ENCODE assay signal across 13 cellular contexts in genomic region chr17:6551909-6552768, GRCh38. TPM values are rescaled to one million over a fixed set of nuclear protein-coding genes. Genes with fewer than 3 reads are reported as not detected.
DNase-seq lines count a peak whose midpoint lies in the region; ATAC-seq and TF ChIP-seq lines count a peak whose summit lies in the region.
"Had no signal": no experiment of that assay in that cellular context is flagged by ENCODE, and none has a peak within 500 bp of the region (broad histone marks: within the 10 kb centered on the region; RNA-seq: fewer than 3 reads in every experiment).

No MANE protein-coding gene starts in this region.

- no peak overlapping the region for H3K23ac ChIP-seq in H9 (ENCODE audit: insufficient read length, low read depth, low read length)

- H3K9me3 ChIP-seq in H9 (ENCODE audit: control insufficient read depth, low read depth, low read length) (no peaks in the 10 kb centered on the region), prostate gland (no peaks in the 10 kb centered on the region)

- peak overlapping the region in 1 of 3 experiments; percentile 30; a peak in 1 of 7 replicates for H3K27ac Mint-ChIP-seq in H9
- H3K27ac Mint-ChIP-seq in activated T-helper 2 cell treated with anti-CD3 and anti-CD28 coated beads, Interferon-gamma antibody, Interleukin-2, Interleukin-4, amounts not matched to agents 10 μg/mL and 5 μg/mL and 100 μg/mL, durations not matched to agents 14 hours and 24 hours and 36 hours, result no peak overlapping the region
- no peak overlapping the region for H3K27ac Mint-ChIP-seq in natural killer cell treated with Interleukin-12 subunit alpha and Interleukin-12 subunit beta and Interleukin-15 and Interleukin-18, amount 100 ng/mL, for 72 hours
- no peak overlapping the region for H3K27ac Mint-ChIP-seq in osteocyte (ENCODE audit: unreplicated experiment)
- H3K27ac Mint-ChIP-seq: activated CD4-positive, alpha-beta memory T cell treated with anti-CD3 and anti-CD28 coated beads, Interleukin-2, amount 10 ng/mL, durations not matched to agents 7 days and 5 days; activated naive CD8-positive, alpha-beta T cell; CD4-positive, alpha-beta memory T cell had no signal

- H4K20me1 ChIP-seq in H9 (ENCODE audit: control insufficient read depth, insufficient read depth, insufficient read length), result no peaks in the 10 kb centered on the region

- H3K79me1 ChIP-seq in H9 (ENCODE audit: insufficient read depth, low read depth, low read length, poor library complexity, severe bottlenecking), result no peaks in the 10 kb centered on the region

- peaks cover 44% of the 10 kb centered on the region for H3K27me3 Mint-ChIP-seq in H9 (ENCODE audit: low read depth)
- peaks cover 34% of the 10 kb centered on the region for H3K27me3 Mint-ChIP-seq in activated T-helper 2 cell treated with anti-CD3 and anti-CD28 coated beads, Interferon-gamma antibody, Interleukin-2, Interleukin-4, amounts not matched to agents 10 μg/mL and 5 μg/mL and 100 μg/mL, durations not matched to agents 14 hours and 24 hours and 36 hours (ENCODE audit: low read depth)
- peaks cover 20 to 34% of the 10 kb centered on the region in 2 donors for H3K27me3 Mint-ChIP-seq in natural killer cell treated with Interleukin-12 subunit alpha and Interleukin-12 subunit beta and Interleukin-15 and Interleukin-18, amount 100 ng/mL, for 72 hours
- H3K27me3 Mint-ChIP-seq in osteocyte (ENCODE audit: unreplicated experiment), result peaks cover 29% of the 10 kb centered on the region

- peaks cover 8% of the 10 kb centered on the region for H3K23me2 ChIP-seq in H9 (ENCODE audit: insufficient read length, low read depth, low read length, poor library complexity, severe bottlenecking)

- H3K4me1 ChIP-seq in H9 (ENCODE audit: insufficient read depth, low read length), result peaks cover 4% of the 10 kb centered on the region; the same call in 1 of the 2 replicates
- H3K4me1 ChIP-seq in prostate gland (replicated peaks), result peaks cover 15% of the 10 kb centered on the region

- no peak overlapping the region for H3K4me2 ChIP-seq in H9 (ENCODE audit: insufficient read depth, insufficient read length, low read length)

- H3K9me3 Mint-ChIP-seq in H9 (no peaks in the 10 kb centered on the region; a peak in 1 of 5 replicates), osteocyte (ENCODE audit: unreplicated experiment) (no peaks in the 10 kb centered on the region)
- H3K9me3 Mint-ChIP-seq in activated T-helper 2 cell treated with anti-CD3 and anti-CD28 coated beads, Interferon-gamma antibody, Interleukin-2, Interleukin-4, amounts not matched to agents 10 μg/mL and 5 μg/mL and 100 μg/mL, durations not matched to agents 14 hours and 24 hours and 36 hours, result no peaks in the 10 kb centered on the region
- no peaks in the 10 kb centered on the region for H3K9me3 Mint-ChIP-seq in natural killer cell treated with Interleukin-12 subunit alpha and Interleukin-12 subunit beta and Interleukin-15 and Interleukin-18, amount 100 ng/mL, for 72 hours
- H3K9me3 Mint-ChIP-seq: activated CD4-positive, alpha-beta memory T cell treated with anti-CD3 and anti-CD28 coated beads, Interleukin-2, amount 10 ng/mL, durations not matched to agents 7 days and 5 days had no signal

- ATAC-seq in esophagus mucosa (peak; percentile 79), GM19455 (IDR thresholded peaks at IDR 0.05; ENCODE audit: unreplicated experiment) (no peak)
- no peak for ATAC-seq in natural killer cell treated with Interleukin-12 subunit alpha and Interleukin-12 subunit beta and Interleukin-15 and Interleukin-18, amount 100 ng/mL, for 72 hours

- no peaks in the 10 kb centered on the region for H3K36me3 ChIP-seq in prostate gland

- H3T11ph ChIP-seq in H9 (ENCODE audit: low read length), result no peak overlapping the region

- no CpG with 5 or more reads among the region's 13 CpGs for WGBS in H9 (ENCODE audit: extremely low coverage, insufficient read length, low lambda C conversion rate)
- WGBS in prostate gland, result 40% methylated on average over 13 of the region's 13 CpGs

- no peak overlapping the region for H2BK15ac ChIP-seq in H9 (ENCODE audit: low read depth, low read length)

- TF ChIP-seq POLR2A in prostate gland (IDR thresholded peaks at IDR 0.05), result peak; percentile 21

- H4K91ac ChIP-seq in H9 (ENCODE audit: insufficient read length, low read depth, low read length), result no peak overlapping the region

- H3K18ac ChIP-seq in H9 (ENCODE audit: insufficient read length, low read depth, low read length), result no peak overlapping the region

- no peak overlapping the region for H3K56ac ChIP-seq in H9 (ENCODE audit: insufficient read length, low read depth, low read length)

- H3K14ac ChIP-seq in H9 (ENCODE audit: insufficient read depth, low read length), result no peak overlapping the region

- H3K9ac ChIP-seq in H9 (ENCODE audit: extremely low read depth, insufficient read length, low read length), result no peak overlapping the region

- H2BK20ac ChIP-seq in H9 (ENCODE audit: low read depth, low read length, poor library complexity, severe bottlenecking), result no peak overlapping the region

- H3K36me3 Mint-ChIP-seq in H9 (ENCODE audit: insufficient read depth in 1 of 3, low read depth in 3 of 3), result no peaks in the 10 kb centered on the region
- no peaks in the 10 kb centered on the region for H3K36me3 Mint-ChIP-seq in activated T-helper 2 cell treated with anti-CD3 and anti-CD28 coated beads, Interferon-gamma antibody, Interleukin-2, Interleukin-4, amounts not matched to agents 10 μg/mL and 5 μg/mL and 100 μg/mL, durations not matched to agents 14 hours and 24 hours and 36 hours (ENCODE audit: low read depth)
- H3K36me3 Mint-ChIP-seq in natural killer cell treated with Interleukin-12 subunit alpha and Interleukin-12 subunit beta and Interleukin-15 and Interleukin-18, amount 100 ng/mL, for 72 hours, result no peaks in the 10 kb centered on the region
- no peaks in the 10 kb centered on the region for H3K36me3 Mint-ChIP-seq in osteocyte (ENCODE audit: unreplicated experiment)
- H3K36me3 Mint-ChIP-seq: activated naive CD8-positive, alpha-beta T cell; CD4-positive, alpha-beta memory T cell had no signal

- H2AK5ac ChIP-seq in H9 (ENCODE audit: insufficient read length, low read length), result no peak overlapping the region

- no peak overlapping the region for H2BK120ac ChIP-seq in H9 (ENCODE audit: low read depth, low read length, poor library complexity, severe bottlenecking)

- H3K4me3 Mint-ChIP-seq in H9, result peak overlapping the region in 1 of 2 experiments; percentile 16; a peak in 1 of 5 replicates
- H3K4me3 Mint-ChIP-seq in activated T-helper 2 cell treated with anti-CD3 and anti-CD28 coated beads, Interferon-gamma antibody, Interleukin-2, Interleukin-4, amounts not matched to agents 10 μg/mL and 5 μg/mL and 100 μg/mL, durations not matched to agents 14 hours and 24 hours and 36 hours (ENCODE audit: low read depth), result no peak overlapping the region
- no peak overlapping the region for H3K4me3 Mint-ChIP-seq in natural killer cell treated with Interleukin-12 subunit alpha and Interleukin-12 subunit beta and Interleukin-15 and Interleukin-18, amount 100 ng/mL, for 72 hours
- H3K4me3 Mint-ChIP-seq in osteocyte (ENCODE audit: unreplicated experiment), result no peak overlapping the region
- H3K4me3 Mint-ChIP-seq: activated CD4-positive, alpha-beta memory T cell treated with anti-CD3 and anti-CD28 coated beads, Interleukin-2, amount 10 ng/mL, durations not matched to agents 7 days and 5 days; activated naive CD8-positive, alpha-beta T cell; CD4-positive, alpha-beta memory T cell had no signal

- H3K4me1 Mint-ChIP-seq in H9 (peaks cover 45 to 58% of the 10 kb centered on the region in 2 experiments), osteocyte (ENCODE audit: unreplicated experiment) (peaks cover 15% of the 10 kb centered on the region)
- H3K4me1 Mint-ChIP-seq in activated T-helper 2 cell treated with anti-CD3 and anti-CD28 coated beads, Interferon-gamma antibody, Interleukin-2, Interleukin-4, amounts not matched to agents 10 μg/mL and 5 μg/mL and 100 μg/mL, durations not matched to agents 14 hours and 24 hours and 36 hours (ENCODE audit: low read depth), result peaks cover 18% of the 10 kb centered on the region
- peaks cover 0 to 7% of the 10 kb centered on the region in 2 donors for H3K4me1 Mint-ChIP-seq in natural killer cell treated with Interleukin-12 subunit alpha and Interleukin-12 subunit beta and Interleukin-15 and Interleukin-18, amount 100 ng/mL, for 72 hours (ENCODE audit: low read depth in 2 of 2)

- no peak overlapping the region for H3K4me3 ChIP-seq in prostate gland

- no peak overlapping the region for H4K8ac ChIP-seq in H9 (replicated peaks; ENCODE audit: insufficient read length, low read depth, low read length)

- no peak overlapping the region for H3K4ac ChIP-seq in H9 (ENCODE audit: low read depth, low read length)

- H3K27ac ChIP-seq in H9 (ENCODE audit: insufficient read length, low read depth, low read length) (no peak overlapping the region), prostate gland (peak overlapping the region; percentile 76 to 82)

- H3K27me3 ChIP-seq in H9 (ENCODE audit: insufficient read depth, low read length) (peaks cover 12% of the 10 kb centered on the region; the same call in 1 of the 2 replicates), prostate gland (replicated peaks; ENCODE audit: insufficient read depth) (no peaks in the 10 kb centered on the region)

- H3K79me2 ChIP-seq in H9 (ENCODE audit: insufficient read depth, low read length), result no peaks in the 10 kb centered on the region

- H2BK12ac ChIP-seq in H9 (ENCODE audit: insufficient read length, low read depth, low read length), result peak overlapping the region; percentile 74

- no peak overlapping the region for H2AFZ ChIP-seq in H9 (ENCODE audit: low read length)

- no peak overlapping the region for H2BK5ac ChIP-seq in H9 (ENCODE audit: insufficient read length, low read length)

- DNase-seq in H9 (no peak), NCI-H2196 (lab: John Stamatoyannopoulos, UW; ENCODE audit: unreplicated experiment) (peak; percentile 48), prostate gland (ENCODE audit: low spot score) (peak; percentile 85), osteocyte (ENCODE audit: extremely low spot score, unreplicated experiment) (no peak)
- no peak for DNase-seq in activated T-helper 2 cell treated with anti-CD3 and anti-CD28 coated beads, Interferon-gamma antibody, Interleukin-2, Interleukin-4, amounts not matched to agents 10 μg/mL and 5 μg/mL and 100 μg/mL, durations not matched to agents 14 hours and 24 hours and 36 hours (ENCODE audit: low spot score)
- DNase-seq in natural killer cell treated with Interleukin-12 subunit alpha and Interleukin-12 subunit beta and Interleukin-15 and Interleukin-18, amount 100 ng/mL, for 72 hours (ENCODE audit: low spot score), result no peak
- DNase-seq: activated CD4-positive, alpha-beta memory T cell treated with anti-CD3 and anti-CD28 coated beads, Interleukin-2, amount 10 ng/mL, durations not matched to agents 7 days and 5 days; CD4-positive, alpha-beta memory T cell; NCI-H2171; stimulated activated naive CD4-positive, alpha-beta T cell had no signal

- intact Hi-C loops in prostate gland (cut with DNase I), result no loop called here
- intact Hi-C loops in activated T-helper 2 cell treated with anti-CD3 and anti-CD28 coated beads, Interferon-gamma antibody, Interleukin-2, Interleukin-4, amounts not matched to agents 10 μg/mL and 5 μg/mL and 100 μg/mL, durations not matched to agents 14 hours and 24 hours and 36 hours (cut with micrococcal nuclease), result no loop called here

- no peak overlapping the region for H4K5ac ChIP-seq in H9 (ENCODE audit: insufficient read length, low read depth, low read length)

- TF ChIP-seq CTCF in H9 (conservative IDR thresholded peaks at IDR 0.05) (no peak), prostate gland (IDR thresholded peaks at IDR 0.05) (no peak), osteocyte (IDR thresholded peaks at IDR 0.05) (no peak)

RNA-seq across cellular contexts. Expression of gene PITPNM3, which starts 4.2 kb away (rescaled TPM):
- 2.7 and 3.4 TPM in 2 replicates for total RNA-seq in H9 (2021)
- total RNA-seq in esophagus mucosa, result 20.1 TPM
- total RNA-seq in prostate gland, result 1 to 10 TPM; 5.3 to 7.9 TPM
- total RNA-seq in activated T-helper 2 cell treated with anti-CD3 and anti-CD28 coated beads, Interferon-gamma antibody, Interleukin-2, Interleukin-4, amounts not matched to agents 10 μg/mL and 5 μg/mL and 100 μg/mL, durations not matched to agents 14 hours and 24 hours and 36 hours, result 0.52 and 1.1 TPM in 2 replicates
- total RNA-seq in natural killer cell treated with Interleukin-12 subunit alpha and Interleukin-12 subunit beta and Interleukin-15 and Interleukin-18, amount 100 ng/mL, for 72 hours, result under 1 TPM; 0.59 to 0.84 TPM
- total RNA-seq in osteocyte, result 0.78 and 0.94 TPM in 2 replicates

Comparison
In these comparisons a context has a peak if more than half of its experiments do, and no peak if none do; other contexts are left out.
1. DNase-seq: peak in NCI-H2196 (single experiment) and prostate gland (single experiment); none in H9 (single experiment), activated T-helper 2 cell treated with anti-CD3 and anti-CD28 coated beads, Interferon-gamma antibody, Interleukin-2, Interleukin-4, amounts not matched to agents 10 μg/mL and 5 μg/mL and 100 μg/mL, durations not matched to agents 14 hours and 24 hours and 36 hours (single experiment), natural killer cell treated with Interleukin-12 subunit alpha and Interleukin-12 subunit beta and Interleukin-15 and Interleukin-18, amount 100 ng/mL, for 72 hours (single experiment) and osteocyte (single experiment).